10 cellular contexts compared by ENCODE assay signal in the genomic region with DNA sequence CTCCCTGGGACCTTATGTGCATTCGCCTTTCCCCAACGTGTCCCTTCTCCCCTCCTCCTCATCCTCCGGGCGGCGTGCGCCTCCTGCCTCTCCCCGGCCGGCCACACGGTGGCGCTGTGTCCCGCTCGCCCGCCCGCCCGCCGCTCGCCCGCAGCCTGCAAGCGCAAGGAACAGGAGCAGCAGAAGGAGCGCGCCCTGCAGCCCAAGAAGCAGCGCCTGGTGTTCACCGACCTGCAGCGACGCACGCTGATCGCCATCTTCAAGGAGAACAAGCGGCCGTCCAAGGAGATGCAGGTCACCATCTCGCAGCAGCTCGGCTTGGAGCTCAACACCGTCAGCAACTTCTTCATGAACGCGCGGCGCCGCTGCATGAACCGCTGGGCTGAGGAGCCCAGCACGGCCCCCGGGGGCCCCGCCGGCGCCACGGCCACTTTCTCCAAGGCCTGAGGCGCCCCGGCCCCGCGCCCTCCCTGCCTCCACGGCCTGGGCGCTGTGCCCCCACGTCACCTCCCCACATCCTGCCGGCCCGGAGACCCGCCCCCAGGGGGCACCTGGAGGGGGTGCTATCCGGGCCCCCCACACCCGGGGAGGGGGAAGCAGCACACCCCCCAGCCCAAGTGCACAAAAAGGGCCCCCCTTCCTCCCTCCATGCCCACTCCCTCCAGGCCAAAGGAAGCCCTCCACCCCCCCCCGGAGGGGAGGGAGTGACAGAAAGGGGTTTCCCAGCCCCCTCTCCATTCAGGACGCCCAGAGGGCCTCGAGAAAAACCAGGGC. TPM values are rescaled to one million over a fixed set of nuclear protein-coding genes. Genes with fewer than 3 reads are reported as not detected.
DNase-seq lines count a peak whose midpoint lies in the region; ATAC-seq and TF ChIP-seq lines count a peak whose summit lies in the region.
"Had no signal": no experiment of that assay in that cellular context is flagged by ENCODE, and none has a peak within 500 bp of the region (broad histone marks: within the 10 kb centered on the region; RNA-seq: fewer than 3 reads in every experiment).

No MANE protein-coding gene starts in this region.

- intact Hi-C loops in breast epithelium (cut with DNase I; ENCODE audit: low total_unique reads): no loop called here

- H3K27me3 ChIP-seq in Karpas-422 (ENCODE audit: low read length) (no peaks in the 10 kb centered on the region), breast epithelium (peaks cover 14 to 84% of the 10 kb centered on the region in 2 donors)

- H3K79me2 ChIP-seq in Karpas-422 (ENCODE audit: low read length): no peaks in the 10 kb centered on the region

- CTCF ChIA-PET in GM10248 (lab: Yijun Ruan, JAX): no interaction called here

- TF ChIP-seq CTCF in GM10248 (IDR thresholded peaks at IDR 0.05; ENCODE audit: control extremely low read depth, extremely low read depth, low read depth, missing control alignments) (peak; percentile 40), breast epithelium (IDR thresholded peaks at IDR 0.05) (peak in 2 of 3 donors; percentile 13 to 15), nephron progenitor cell (IDR thresholded peaks at IDR 0.05) (peak; percentile 42)

- H3K4me3 Mint-ChIP-seq in nephron progenitor cell: no peak overlapping the region
- H3K4me3 Mint-ChIP-seq: T-helper 1 cell treated with Interleukin-12 subunit alpha and Interleukin-12 subunit beta and Interleukin-4 antibody, amounts not matched to agents 30 μg/mL and 1 μg/mL, for 36 hours had no signal

- H3K36me3 ChIP-seq in Karpas-422 (ENCODE audit: insufficient read depth, low read length) (no peaks in the 10 kb centered on the region), breast epithelium (no peaks in the 10 kb centered on the region)

- no peaks in the 10 kb centered on the region for H3K4me1 Mint-ChIP-seq in nephron progenitor cell

- no peak overlapping the region for H3K9ac ChIP-seq in Karpas-422 (ENCODE audit: low read length)

- no peak overlapping the region for H2AFZ ChIP-seq in Karpas-422 (ENCODE audit: low read length)

- peaks cover 99% of the 10 kb centered on the region for H3K27me3 Mint-ChIP-seq in nephron progenitor cell (ENCODE audit: low read depth, poor library complexity)

- H3K4me1 ChIP-seq in Karpas-422 (ENCODE audit: low read length) (peaks cover 4% of the 10 kb centered on the region; the same call in 1 of the 2 replicates), breast epithelium (no peaks in the 10 kb centered on the region)

- no peak for DNase-seq in GM10248 (ENCODE audit: extremely low spot score)
- DNase-seq in Karpas-422: peak; percentile 88
- DNase-seq in breast epithelium (ENCODE audit: low spot score in 2 of 2): no peak
- no peak for DNase-seq in nephron progenitor cell
- DNase-seq in AG08396 (ENCODE audit: low spot score): no peak
- DNase-seq in foreskin melanocyte: no peak
- DNase-seq in C1 segment of cervical spinal cord (lab: John Stamatoyannopoulos, UW): no peak

- H3K9me2 ChIP-seq in Karpas-422 (replicated peaks; ENCODE audit: insufficient read depth, low read length): no peaks in the 10 kb centered on the region

- H3K9me3 ChIP-seq in Karpas-422 (ENCODE audit: low read length) (no peaks in the 10 kb centered on the region), breast epithelium (peaks cover 20 to 28% of the 10 kb centered on the region in 2 donors)

- no peak for ATAC-seq in HG03439 (IDR thresholded peaks at IDR 0.05; ENCODE audit: unreplicated experiment)

- H3K4me3 ChIP-seq in Karpas-422 (ENCODE audit: low read length) (no peak overlapping the region), breast epithelium (peak overlapping the region in 1 of 3 donors; percentile 23)
- H3K4me3 ChIP-seq: skin epidermis had no signal

- no peak overlapping the region for H3K27ac Mint-ChIP-seq in nephron progenitor cell
- H3K27ac Mint-ChIP-seq: T-helper 1 cell treated with Interleukin-12 subunit alpha and Interleukin-12 subunit beta and Interleukin-4 antibody, amounts not matched to agents 30 μg/mL and 1 μg/mL, for 36 hours had no signal

- no peak overlapping the region for H3K4me2 ChIP-seq in Karpas-422 (ENCODE audit: low read depth, low read length, poor library complexity, severe bottlenecking)

- peaks cover 63% of the 10 kb centered on the region for H3K9me3 Mint-ChIP-seq in nephron progenitor cell

- no peaks in the 10 kb centered on the region for H4K20me1 ChIP-seq in Karpas-422 (ENCODE audit: insufficient read depth, low read depth, low read length)

- peaks cover 14% of the 10 kb centered on the region for H3K36me3 Mint-ChIP-seq in nephron progenitor cell (ENCODE audit: low read depth)

- POLR2A ChIA-PET in GM10248 (lab: Yijun Ruan, JAX): no interaction called here

- TF ChIP-seq POLR2A in breast epithelium (IDR thresholded peaks at IDR 0.05): no peak

- H3K27ac ChIP-seq in Karpas-422 (ENCODE audit: low read length) (no peak overlapping the region), breast epithelium (no peak overlapping the region)
- H3K27ac ChIP-seq: skin epidermis had no signal

RNA-seq across cellular contexts. Expression of a gene that starts 21.9 kb away (rescaled TPM):
- total RNA-seq in Karpas-422 (2014; rRNA removed; shearing (Covaris generic); ENCODE audit: low replicate concordance): not detected in 2 replicates
- total RNA-seq in breast epithelium: not detected

RNA-seq across cellular contexts. Expression of a gene that starts 36.9 kb away (rescaled TPM):
- 1.0 and 6.0 TPM in 2 replicates for total RNA-seq in Karpas-422 (2014; rRNA removed; shearing (Covaris generic); ENCODE audit: low replicate concordance)
- total RNA-seq in breast epithelium: 1 to 10 TPM in 2 of 3 donors, under 1 TPM in 1; 0.66 to 1.4 (median 1.0) TPM
